1 cellular context compared by ENCODE assay signal in the genomic region with DNA sequence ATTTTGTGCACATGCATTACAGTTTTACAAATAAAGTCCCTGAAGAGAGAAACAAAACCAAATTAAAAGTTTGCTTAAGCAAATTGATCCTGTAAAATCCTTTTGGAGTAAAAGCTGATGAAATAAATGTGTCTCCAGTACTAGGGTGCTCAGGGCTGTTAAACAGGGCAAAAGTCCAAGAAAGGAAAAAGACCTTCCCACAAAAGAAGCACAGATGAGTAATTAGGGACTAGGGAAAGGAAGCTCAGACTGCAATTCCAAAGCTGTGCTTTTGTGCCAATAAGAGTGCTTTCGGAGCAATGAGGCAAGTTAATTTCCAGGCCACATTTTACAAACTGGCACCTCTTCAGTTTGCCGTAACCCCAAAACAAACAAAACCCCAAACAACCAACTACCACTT.
TF ChIP-seq lines count a peak whose summit lies in the region.

No MANE protein-coding gene starts in this region.

TF ChIP-seq in IMR-90, 13 proteins besides CTCF, POLR2A, EP300 and RAD21 (continued from another document):
- TF ChIP-seq RCOR1 (IDR thresholded peaks at IDR 0.05; ENCODE audit: insufficient replicate concordance, low read length) (no peak), BHLHE40 (IDR thresholded peaks at IDR 0.05; ENCODE audit: low read depth, low read length) (no peak), FOS (IDR thresholded peaks at IDR 0.05; ENCODE audit: low read depth, low read length) (no peak)
- TF ChIP-seq, protein P1, sequence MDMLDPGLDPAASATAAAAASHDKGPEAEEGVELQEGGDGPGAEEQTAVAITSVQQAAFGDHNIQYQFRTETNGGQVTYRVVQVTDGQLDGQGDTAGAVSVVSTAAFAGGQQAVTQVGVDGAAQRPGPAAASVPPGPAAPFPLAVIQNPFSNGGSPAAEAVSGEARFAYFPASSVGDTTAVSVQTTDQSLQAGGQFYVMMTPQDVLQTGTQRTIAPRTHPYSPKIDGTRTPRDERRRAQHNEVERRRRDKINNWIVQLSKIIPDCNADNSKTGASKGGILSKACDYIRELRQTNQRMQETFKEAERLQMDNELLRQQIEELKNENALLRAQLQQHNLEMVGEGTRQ (IDR thresholded peaks at IDR 0.05; ENCODE audit: low read depth, low read length), result no peak
